ENCODE assay signal across 20 cellular contexts in genomic region chr20:24297928-24298327, GRCh38.
DNase-seq lines count a peak whose midpoint lies in the region; ATAC-seq and TF ChIP-seq lines count a peak whose summit lies in the region.
"Had no signal": no experiment of that assay in that cellular context is flagged by ENCODE, and none has a peak within 500 bp of the region (broad histone marks: within the 10 kb centered on the region; RNA-seq: fewer than 3 reads in every experiment).

No MANE protein-coding gene starts in this region.

- H3K36me3 ChIP-seq in BLaER1 (no peaks in the 10 kb centered on the region), WERI-Rb-1 (no peaks in the 10 kb centered on the region), neural cell (ENCODE audit: insufficient read depth, low read length) (no peaks in the 10 kb centered on the region), ovary (no peaks in the 10 kb centered on the region)
- H3K36me3 ChIP-seq in BLaER1 treated with 17β-estradiol and CSF1 and Interleukin-3, amounts not matched to agents 10 nM and 100 nM = no peaks in the 10 kb centered on the region
- no peaks in the 10 kb centered on the region for H3K36me3 ChIP-seq in naive thymus-derived CD4-positive, alpha-beta T cell (ENCODE audit: control insufficient read depth in 2 of 3, insufficient read depth in 3 of 3, low read length in 3 of 3)

- no peaks in the 10 kb centered on the region for H3K27me3 ChIP-seq in BLaER1
- H3K27me3 ChIP-seq in BLaER1 treated with 17β-estradiol and CSF1 and Interleukin-3, amounts not matched to agents 10 nM and 100 nM = no peaks in the 10 kb centered on the region
- H3K27me3 ChIP-seq in WERI-Rb-1 (ENCODE audit: insufficient read depth, low read depth, severe bottlenecking) = no peaks in the 10 kb centered on the region
- no peaks in the 10 kb centered on the region for H3K27me3 ChIP-seq in neural cell (ENCODE audit: insufficient read depth, low read depth, low read length)
- H3K27me3 ChIP-seq in ovary = no peaks in the 10 kb centered on the region
- no peaks in the 10 kb centered on the region for H3K27me3 ChIP-seq in naive thymus-derived CD4-positive, alpha-beta T cell (ENCODE audit: control insufficient read depth in 2 of 2, insufficient read depth in 2 of 2, low read length in 2 of 2)

- TF ChIP-seq EP300 in neural cell (conservative IDR thresholded peaks at IDR 0.05; ENCODE audit: poor library complexity, severe bottlenecking) (peak; percentile 73), ovary (IDR thresholded peaks at IDR 0.05) (no peak)

- H3F3A ChIP-seq in neural cell (ENCODE audit: insufficient read depth, low read length, poor library complexity, severe bottlenecking) = no peaks in the 10 kb centered on the region

- H3K4me3 ChIP-seq in BLaER1 (no peak overlapping the region), WERI-Rb-1 (ENCODE audit: low read depth, low read length) (no peak overlapping the region), neural cell (ENCODE audit: low read length) (no peak overlapping the region), ovary (no peak overlapping the region)
- no peak overlapping the region for H3K4me3 ChIP-seq in BLaER1 treated with 17β-estradiol and CSF1 and Interleukin-3, amounts not matched to agents 10 nM and 100 nM
- H3K4me3 ChIP-seq in naive thymus-derived CD4-positive, alpha-beta T cell (ENCODE audit: low read length) = no peak overlapping the region
- H3K4me3 ChIP-seq: A549, GM12878 had no signal

- H3K4me1 Mint-ChIP-seq in naive thymus-derived CD4-positive, alpha-beta T cell = no peaks in the 10 kb centered on the region

- peaks cover 0 to 7% (median 0%) of the 10 kb centered on the region in 5 donors for H3K36me3 Mint-ChIP-seq in naive thymus-derived CD4-positive, alpha-beta T cell
- H3K36me3 Mint-ChIP-seq: CD8-positive, alpha-beta T cell had no signal

- H3K27me3 Mint-ChIP-seq in naive thymus-derived CD4-positive, alpha-beta T cell = peaks cover 0 to 17% (median 8%) of the 10 kb centered on the region in 5 donors

- no peak for ATAC-seq in naive thymus-derived CD4-positive, alpha-beta T cell
- ATAC-seq: A549; CD8-positive, alpha-beta T cell; GM12878; HCT116 had no signal

- intact Hi-C loops in ovary (cut with DNase I) = no loop called here
- intact Hi-C loops in naive thymus-derived CD4-positive, alpha-beta T cell (cut with micrococcal nuclease) = no loop called here

- no peak overlapping the region for H3K9ac ChIP-seq in BLaER1
- no peak overlapping the region for H3K9ac ChIP-seq in BLaER1 treated with 17β-estradiol and CSF1 and Interleukin-3, amounts not matched to agents 10 nM and 100 nM
- H3K9ac ChIP-seq in neural cell (ENCODE audit: low read length) = no peak overlapping the region
- H3K9ac ChIP-seq: KMS-11 had no signal

- TF ChIP-seq CTCF in WERI-Rb-1 (IDR thresholded peaks at IDR 0.05; ENCODE audit: low read depth, low read length) (no peak), neural cell (IDR thresholded peaks at IDR 0.05; ENCODE audit: poor library complexity, severe bottlenecking) (no peak), ovary (IDR thresholded peaks at IDR 0.05) (no peak)

- H3K27ac ChIP-seq in BLaER1 = no peak overlapping the region
- peak overlapping the region in 2 of 11 experiments; percentile 7 to 68; a peak in 1 of 22 replicates for H3K27ac ChIP-seq in BLaER1 treated with 17β-estradiol and CSF1 and Interleukin-3, amounts not matched to agents 10 nM and 100 nM
- H3K27ac ChIP-seq in WERI-Rb-1 = peak overlapping the region; percentile 85
- no peak overlapping the region for H3K27ac ChIP-seq in neural cell (ENCODE audit: low read length)
- H3K27ac ChIP-seq in ovary = no peak overlapping the region
- H3K27ac ChIP-seq in naive thymus-derived CD4-positive, alpha-beta T cell (ENCODE audit: low read depth, low read length) = no peak overlapping the region
- H3K27ac ChIP-seq: A549, KMS-11 had no signal

- H4K20me1 ChIP-seq in BLaER1 (no peaks in the 10 kb centered on the region), neural cell (ENCODE audit: insufficient read depth) (no peaks in the 10 kb centered on the region)
- no peaks in the 10 kb centered on the region for H4K20me1 ChIP-seq in BLaER1 treated with 17β-estradiol and CSF1 and Interleukin-3, amounts not matched to agents 10 nM and 100 nM

- TF ChIP-seq POLR2A in ovary (IDR thresholded peaks at IDR 0.05) = no peak

- no peak overlapping the region for H3K27ac Mint-ChIP-seq in naive thymus-derived CD4-positive, alpha-beta T cell
- H3K27ac Mint-ChIP-seq: CD8-positive, alpha-beta T cell; HFFc6 had no signal

- no peaks in the 10 kb centered on the region for H3K9me2 ChIP-seq in neural cell (ENCODE audit: insufficient read depth, low read length)

- no peak overlapping the region for H3K4me3 Mint-ChIP-seq in naive thymus-derived CD4-positive, alpha-beta T cell
- H3K4me3 Mint-ChIP-seq: CD8-positive, alpha-beta T cell; HFFc6 had no signal

- CTCF ChIA-PET in naive thymus-derived CD4-positive, alpha-beta T cell (lab: Charles Lee) = no interaction called here

- H3K9me3 Mint-ChIP-seq in naive thymus-derived CD4-positive, alpha-beta T cell = peaks cover 0 to 2% (median 0%) of the 10 kb centered on the region in 11 donors
- H3K9me3 Mint-ChIP-seq: CD8-positive, alpha-beta T cell; HFFc6 had no signal

- peaks cover 37% of the 10 kb centered on the region for H3K4me1 ChIP-seq in BLaER1
- H3K4me1 ChIP-seq in BLaER1 treated with 17β-estradiol and CSF1 and Interleukin-3, amounts not matched to agents 10 nM and 100 nM = peaks cover 0 to 33% (median 24%) of the 10 kb centered on the region in 10 experiments; a peak in 15 of 20 replicates
- H3K4me1 ChIP-seq in ovary (ENCODE audit: insufficient read depth) = no peaks in the 10 kb centered on the region
- no peaks in the 10 kb centered on the region for H3K4me1 ChIP-seq in naive thymus-derived CD4-positive, alpha-beta T cell (ENCODE audit: control insufficient read depth in 2 of 2, insufficient read depth in 2 of 2, low read length in 2 of 2)
- H3K4me1 ChIP-seq: A549 had no signal

- DNase-seq in WERI-Rb-1 (peak; percentile 35), ovary (no peak), 8988T (no peak)
- DNase-seq in naive thymus-derived CD4-positive, alpha-beta T cell = no peak
- DNase-seq: AML-193; CD8-positive, alpha-beta T cell; COR-L47; DMS 273 treated with DMSO at 0.1 percent for 48 hours; DMS53; DND-41; EL; H7; HFFc6 had no signal

- H3K4me2 ChIP-seq in BLaER1 = peak overlapping the region; percentile 70
- H3K4me2 ChIP-seq in BLaER1 treated with 17β-estradiol and CSF1 and Interleukin-3, amounts not matched to agents 10 nM and 100 nM = peak overlapping the region in 7 of 11 experiments; percentile 13 to 73 (median 67); a peak in 13 of 22 replicates
- no peak overlapping the region for H3K4me2 ChIP-seq in neural cell (ENCODE audit: low read length)
- H3K4me2 ChIP-seq: A549, KMS-11 had no signal

- no peaks in the 10 kb centered on the region for H3K79me2 ChIP-seq in neural cell (replicated peaks; ENCODE audit: insufficient read depth, low read length)

- H2AFZ ChIP-seq in neural cell (ENCODE audit: low read depth, low read length) = no peak overlapping the region

- peaks cover 8% of the 10 kb centered on the region for H3K9me3 ChIP-seq in BLaER1
- peaks cover 8 to 18% (median 14%) of the 10 kb centered on the region in 11 experiments; a peak in 20 of 22 replicates for H3K9me3 ChIP-seq in BLaER1 treated with 17β-estradiol and CSF1 and Interleukin-3, amounts not matched to agents 10 nM and 100 nM (replicated peaks in 1 of 11)
- H3K9me3 ChIP-seq in WERI-Rb-1 (ENCODE audit: severe bottlenecking) = no peaks in the 10 kb centered on the region
- no peaks in the 10 kb centered on the region for H3K9me3 ChIP-seq in neural cell (ENCODE audit: low read length)
- H3K9me3 ChIP-seq in ovary = no peaks in the 10 kb centered on the region
- H3K9me3 ChIP-seq in naive thymus-derived CD4-positive, alpha-beta T cell (ENCODE audit: control insufficient read depth in 2 of 3, low read length in 3 of 3) = no peaks in the 10 kb centered on the region
- H3K9me3 ChIP-seq: A549 had no signal

- POLR2A ChIA-PET in naive thymus-derived CD4-positive, alpha-beta T cell (lab: Charles Lee) = no interaction called here

- TF ChIP-seq RAD21 in neural cell (conservative IDR thresholded peaks at IDR 0.05) = no peak

- 70 to 81% (median 72%) methylated on average over 4 of the region's 4 CpGs for WGBS in ovary, 3 donors

TF ChIP-seq in neural cell, 6 proteins besides CTCF, POLR2A, EP300 and RAD21:
- no peak for TF ChIP-seq EZH2 (IDR thresholded peaks at IDR 0.05; ENCODE audit: borderline replicate concordance, insufficient read depth, low read length, poor library complexity, severe bottlenecking)
- no peak for TF ChIP-seq SMC3 (conservative IDR thresholded peaks at IDR 0.05; ENCODE audit: poor library complexity)
- TF ChIP-seq TAF1 (IDR thresholded peaks at IDR 0.05; ENCODE audit: low read depth) = no peak
- TF ChIP-seq MXI1 (conservative IDR thresholded peaks at IDR 0.05; ENCODE audit: poor library complexity, severe bottlenecking) = no peak
- no peak for TF ChIP-seq POLR2AphosphoS5 (IDR thresholded peaks at IDR 0.05)
- no peak for TF ChIP-seq REST (IDR thresholded peaks at IDR 0.05; ENCODE audit: borderline replicate concordance)
